ENCODE assay signal across 11 cellular contexts in genomic region chr13:28679628-28680027, GRCh38. TPM values are rescaled to one million over a fixed set of nuclear protein-coding genes. Genes with fewer than 3 reads are reported as not detected.
DNase-seq lines count a peak whose midpoint lies in the region; ATAC-seq, FAIRE-seq and TF ChIP-seq lines count a peak whose summit lies in the region.
"Had no signal": no experiment of that assay in that cellular context is flagged by ENCODE, and none has a peak within 500 bp of the region (broad histone marks: within the 10 kb centered on the region; RNA-seq: fewer than 3 reads in every experiment).

No MANE protein-coding gene starts in this region.

- H3K27me3 ChIP-seq in H7 (ENCODE audit: control insufficient read depth, insufficient read depth, low read length) (no peaks in the 10 kb centered on the region), kidney epithelial cell (ENCODE audit: control insufficient read depth, insufficient read depth, low read length) (no peaks in the 10 kb centered on the region)

- ATAC-seq in HG02588 (IDR thresholded peaks at IDR 0.05; ENCODE audit: unreplicated experiment), result no peak

- peak; percentile 22 for TF ChIP-seq CTCF in AG09309 (IDR thresholded peaks at IDR 0.05; ENCODE audit: control insufficient read depth, insufficient read depth, low read depth, low read length, missing control alignments)
- peak; percentile 29 for TF ChIP-seq CTCF in kidney epithelial cell (IDR thresholded peaks at IDR 0.05; ENCODE audit: insufficient read depth, low read length, poor library complexity, severe bottlenecking)

- H3K4me3 ChIP-seq in AG09309 (ENCODE audit: control insufficient read depth, low read depth, low read length), result no peak overlapping the region
- H3K4me3 ChIP-seq in H7 (ENCODE audit: insufficient read depth, low read depth, low read length), result no peak overlapping the region
- H3K4me3 ChIP-seq in kidney epithelial cell (ENCODE audit: low read depth, low read length), result no peak overlapping the region
- H3K4me3 ChIP-seq: lower lobe of right lung had no signal

- H3K36me3 ChIP-seq in H7 (replicated peaks; ENCODE audit: control insufficient read depth, insufficient read depth, low read length) (peaks cover 3% of the 10 kb centered on the region), kidney epithelial cell (ENCODE audit: control insufficient read depth, insufficient read depth, low read length) (no peaks in the 10 kb centered on the region)

- DNase-seq in AG09309 (ENCODE audit: low read depth), result no peak
- peak; percentile 38 for DNase-seq in H7
- DNase-seq in kidney epithelial cell (ENCODE audit: low read depth), result no peak
- no peak for DNase-seq in NCI-H748 treated with DMSO at 0.1 percent for 48 hours (lab: John Stamatoyannopoulos, UW)
- DNase-seq in retina, result no peak
- DNase-seq in KG1 (lab: John Stamatoyannopoulos, UW), result no peak
- DNase-seq: activated naive CD4-positive, alpha-beta T cell treated with anti-CD3 and anti-CD28 coated beads, Interleukin-2, amount 10 ng/mL, durations not matched to agents 7 days and 5 days; lower lobe of right lung had no signal

- FAIRE-seq in TTC549 (lab: Jason Lieb, UNC), result peak; percentile 22
- FAIRE-seq: GM12892 had no signal

RNA-seq across cellular contexts. Expression of gene POMP, which starts 20.7 kb away (rescaled TPM):
- total RNA-seq in H7 (2014; rRNA removed; shearing (Covaris generic)), result 84.3 and 105 TPM in 2 replicates
- total RNA-seq in kidney epithelial cell, result 103 and 104 TPM in 2 replicates

RNA-seq across cellular contexts. Expression of gene SLC46A3, which starts 39.1 kb away (rescaled TPM):
- total RNA-seq in H7 (2014; rRNA removed; shearing (Covaris generic)), result 0.30 and 0.94 TPM in 2 replicates
- total RNA-seq in kidney epithelial cell, result 3.4 and 3.5 TPM in 2 replicates
